ENCODE assay signal across 1 cellular context in genomic region chr19:47111081-47111589, GRCh38.
TF ChIP-seq lines count a peak whose summit lies in the region.

No MANE protein-coding gene starts in this region.

TF ChIP-seq in A549, 52 proteins besides CTCF, POLR2A, EP300 and RAD21 (continued from another document):
- TF ChIP-seq E2F6 (IDR thresholded peaks at IDR 0.05; ENCODE audit: borderline replicate concordance, low read depth) (0 out of 2 replicates have a peak, but pooled peaks have one; percentile 20), HOXB13 (CRISPR knock-in tag; IDR thresholded peaks at IDR 0.05; ENCODE audit: low read depth) (no peak), CHD4 (IDR thresholded peaks at IDR 0.05; ENCODE audit: borderline replicate concordance) (no peak), ESRRA (IDR thresholded peaks at IDR 0.05; ENCODE audit: borderline replicate concordance, low read length) (no peak), CBX8 (IDR thresholded peaks at IDR 0.05) (no peak), TP53 (CRISPR knock-in tag; IDR thresholded peaks at IDR 0.05) (0 out of 2 replicates have a peak, but pooled peaks have one; percentile 54), NFE2L2 (conservative IDR thresholded peaks at IDR 0.05; ENCODE audit: low read length) (no peak), CBX2 (IDR thresholded peaks at IDR 0.05; ENCODE audit: borderline replicate concordance, low read depth) (no peak), KDM1A (IDR thresholded peaks at IDR 0.05; ENCODE audit: low read depth) (no peak), FOSB (CRISPR knock-in tag; IDR thresholded peaks at IDR 0.05) (no peak), ZNF302 (CRISPR knock-in tag; IDR thresholded peaks at IDR 0.05) (no peak)
- TF ChIP-seq, protein P1, sequence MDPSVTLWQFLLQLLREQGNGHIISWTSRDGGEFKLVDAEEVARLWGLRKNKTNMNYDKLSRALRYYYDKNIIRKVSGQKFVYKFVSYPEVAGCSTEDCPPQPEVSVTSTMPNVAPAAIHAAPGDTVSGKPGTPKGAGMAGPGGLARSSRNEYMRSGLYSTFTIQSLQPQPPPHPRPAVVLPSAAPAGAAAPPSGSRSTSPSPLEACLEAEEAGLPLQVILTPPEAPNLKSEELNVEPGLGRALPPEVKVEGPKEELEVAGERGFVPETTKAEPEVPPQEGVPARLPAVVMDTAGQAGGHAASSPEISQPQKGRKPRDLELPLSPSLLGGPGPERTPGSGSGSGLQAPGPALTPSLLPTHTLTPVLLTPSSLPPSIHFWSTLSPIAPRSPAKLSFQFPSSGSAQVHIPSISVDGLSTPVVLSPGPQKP (IDR thresholded peaks at IDR 0.05; ENCODE audit: low read depth, low read length), result no peak
- TF ChIP-seq, protein P2, sequence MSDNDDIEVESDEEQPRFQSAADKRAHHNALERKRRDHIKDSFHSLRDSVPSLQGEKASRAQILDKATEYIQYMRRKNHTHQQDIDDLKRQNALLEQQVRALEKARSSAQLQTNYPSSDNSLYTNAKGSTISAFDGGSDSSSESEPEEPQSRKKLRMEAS (IDR thresholded peaks at IDR 0.05), result 0 out of 2 replicates have a peak, but pooled peaks have one; percentile 8
- TF ChIP-seq, protein P3, sequence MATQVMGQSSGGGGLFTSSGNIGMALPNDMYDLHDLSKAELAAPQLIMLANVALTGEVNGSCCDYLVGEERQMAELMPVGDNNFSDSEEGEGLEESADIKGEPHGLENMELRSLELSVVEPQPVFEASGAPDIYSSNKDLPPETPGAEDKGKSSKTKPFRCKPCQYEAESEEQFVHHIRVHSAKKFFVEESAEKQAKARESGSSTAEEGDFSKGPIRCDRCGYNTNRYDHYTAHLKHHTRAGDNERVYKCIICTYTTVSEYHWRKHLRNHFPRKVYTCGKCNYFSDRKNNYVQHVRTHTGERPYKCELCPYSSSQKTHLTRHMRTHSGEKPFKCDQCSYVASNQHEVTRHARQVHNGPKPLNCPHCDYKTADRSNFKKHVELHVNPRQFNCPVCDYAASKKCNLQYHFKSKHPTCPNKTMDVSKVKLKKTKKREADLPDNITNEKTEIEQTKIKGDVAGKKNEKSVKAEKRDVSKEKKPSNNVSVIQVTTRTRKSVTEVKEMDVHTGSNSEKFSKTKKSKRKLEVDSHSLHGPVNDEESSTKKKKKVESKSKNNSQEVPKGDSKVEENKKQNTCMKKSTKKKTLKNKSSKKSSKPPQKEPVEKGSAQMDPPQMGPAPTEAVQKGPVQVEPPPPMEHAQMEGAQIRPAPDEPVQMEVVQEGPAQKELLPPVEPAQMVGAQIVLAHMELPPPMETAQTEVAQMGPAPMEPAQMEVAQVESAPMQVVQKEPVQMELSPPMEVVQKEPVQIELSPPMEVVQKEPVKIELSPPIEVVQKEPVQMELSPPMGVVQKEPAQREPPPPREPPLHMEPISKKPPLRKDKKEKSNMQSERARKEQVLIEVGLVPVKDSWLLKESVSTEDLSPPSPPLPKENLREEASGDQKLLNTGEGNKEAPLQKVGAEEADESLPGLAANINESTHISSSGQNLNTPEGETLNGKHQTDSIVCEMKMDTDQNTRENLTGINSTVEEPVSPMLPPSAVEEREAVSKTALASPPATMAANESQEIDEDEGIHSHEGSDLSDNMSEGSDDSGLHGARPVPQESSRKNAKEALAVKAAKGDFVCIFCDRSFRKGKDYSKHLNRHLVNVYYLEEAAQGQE (IDR thresholded peaks at IDR 0.05), result no peak
